Comparison of ENCODE assay signal across 9 cellular contexts in the genomic region with DNA sequence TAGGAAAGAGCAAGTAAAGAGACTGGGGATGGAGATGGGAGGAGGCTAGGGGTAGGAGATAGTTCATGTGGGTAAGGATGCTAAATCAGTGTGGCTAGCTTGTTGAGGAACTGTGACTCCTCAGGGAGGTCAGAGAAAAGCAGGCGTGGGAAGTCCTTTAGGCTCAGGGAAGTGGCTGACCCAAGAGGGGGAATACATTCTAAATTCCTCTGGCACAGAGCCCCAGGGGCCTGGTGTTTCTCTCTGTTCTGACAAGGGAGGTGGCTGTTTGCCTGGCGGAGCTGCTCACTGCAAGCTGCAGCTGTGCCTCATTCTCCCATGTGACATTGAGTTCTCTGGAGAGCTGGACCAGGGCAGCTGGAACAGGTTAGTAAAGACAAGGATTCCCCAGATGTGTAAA.
DNase-seq lines count a peak whose midpoint lies in the region; ATAC-seq and TF ChIP-seq lines count a peak whose summit lies in the region.
"Had no signal": no experiment of that assay in that cellular context is flagged by ENCODE, and none has a peak within 500 bp of the region (broad histone marks: within the 10 kb centered on the region; RNA-seq: fewer than 3 reads in every experiment).

No MANE protein-coding gene starts in this region.

- BruUV-seq in PC-3 (replicated peaks; lab: Mats Ljungman, UMichigan): TSS peak; percentile 51

- H3K9me3 ChIP-seq in PC-3 (ENCODE audit: low read length) (no peaks in the 10 kb centered on the region), esophagus muscularis mucosa (no peaks in the 10 kb centered on the region)
- H3K9me3 ChIP-seq in naive thymus-derived CD4-positive, alpha-beta T cell (ENCODE audit: control insufficient read depth in 2 of 3, low read length in 3 of 3): no peaks in the 10 kb centered on the region

- DNase-seq in AG10803 (ENCODE audit: low read depth): peak; percentile 97
- DNase-seq in PC-3: no peak
- DNase-seq in esophagus muscularis mucosa (ENCODE audit: extremely low spot score): peak; percentile 96
- no peak for DNase-seq in naive thymus-derived CD4-positive, alpha-beta T cell
- no peak for DNase-seq in NCI-H526 treated with DMSO at 0.1 percent for 48 hours (lab: John Stamatoyannopoulos, UW)
- DNase-seq in NCI-H446 (lab: John Stamatoyannopoulos, UW): no peak
- no peak for DNase-seq in activated CD4-positive, CD25-positive, alpha-beta regulatory T cell (lab: John Stamatoyannopoulos, UW)
- no peak for DNase-seq in NCI-H1092 treated with DMSO at 0.1 percent for 48 hours (lab: John Stamatoyannopoulos, UW)
- DNase-seq: cortex of kidney had no signal

- H3K4me2 ChIP-seq in PC-3 (ENCODE audit: low read length): peak overlapping the region; percentile 77

- H3K27ac ChIP-seq in PC-3 (ENCODE audit: low read length) (peak overlapping the region; percentile 75), esophagus muscularis mucosa (replicated peaks in 1 of 4) (peak overlapping the region; percentile 64 to 71 (median 67))
- peak overlapping the region; percentile 48 for H3K27ac ChIP-seq in naive thymus-derived CD4-positive, alpha-beta T cell (ENCODE audit: low read depth, low read length)

- no peak for ATAC-seq in PC-3
- no peak for ATAC-seq in naive thymus-derived CD4-positive, alpha-beta T cell

- no peaks in the 10 kb centered on the region for H4K20me1 ChIP-seq in PC-3 (ENCODE audit: low read length)

- peak overlapping the region in 7 of 10 donors; percentile 22 to 84 (median 75) for H3K4me3 Mint-ChIP-seq in naive thymus-derived CD4-positive, alpha-beta T cell

- H3K9me2 ChIP-seq in PC-3 (replicated peaks; ENCODE audit: low read length): no peaks in the 10 kb centered on the region

- H3K4me3 ChIP-seq in AG10803 (ENCODE audit: low read length): no peak overlapping the region
- H3K4me3 ChIP-seq in PC-3 (ENCODE audit: low read length): no peak overlapping the region
- no peak overlapping the region for H3K4me3 ChIP-seq in esophagus muscularis mucosa
- H3K4me3 ChIP-seq in naive thymus-derived CD4-positive, alpha-beta T cell (ENCODE audit: low read length): no peak overlapping the region

- TF ChIP-seq EP300 in esophagus muscularis mucosa (IDR thresholded peaks at IDR 0.05): no peak

- H3K36me3 ChIP-seq in PC-3 (ENCODE audit: low read depth, low read length): no peaks in the 10 kb centered on the region
- no peaks in the 10 kb centered on the region for H3K36me3 ChIP-seq in esophagus muscularis mucosa
- no peaks in the 10 kb centered on the region for H3K36me3 ChIP-seq in naive thymus-derived CD4-positive, alpha-beta T cell (ENCODE audit: control insufficient read depth in 2 of 3, insufficient read depth in 3 of 3, low read length in 3 of 3)

- 24% methylated on average over 2 of the region's 2 CpGs for WGBS in esophagus muscularis mucosa

- H3K9me3 Mint-ChIP-seq in naive thymus-derived CD4-positive, alpha-beta T cell: peaks cover 0 to 17% (median 4%) of the 10 kb centered on the region in 11 donors

- H3F3A ChIP-seq in PC-3 (ENCODE audit: low read length, unreplicated experiment): peaks cover 6% of the 10 kb centered on the region

- peaks cover 7% of the 10 kb centered on the region; the same call in 1 of the 2 replicates for H3K79me2 ChIP-seq in PC-3 (ENCODE audit: low read length)

- H3K27me3 ChIP-seq in PC-3 (ENCODE audit: low read length) (no peaks in the 10 kb centered on the region), esophagus muscularis mucosa (no peaks in the 10 kb centered on the region)
- no peaks in the 10 kb centered on the region for H3K27me3 ChIP-seq in naive thymus-derived CD4-positive, alpha-beta T cell (ENCODE audit: control insufficient read depth in 2 of 2, insufficient read depth in 2 of 2, low read length in 2 of 2)

- TF ChIP-seq CTCF in AG10803 (conservative IDR thresholded peaks at IDR 0.05; ENCODE audit: low read length) (no peak), PC-3 (conservative IDR thresholded peaks at IDR 0.05; ENCODE audit: low read depth, low read length) (no peak), esophagus muscularis mucosa (IDR thresholded peaks at IDR 0.05) (no peak)

- POLR2A ChIA-PET in PC-3 (lab: Charles Lee; ENCODE audit: unreplicated experiment): interaction anchor here (1.1 kb wide), 2 partner anchors 24 to 29 kb away, joined by 3 to 7 read pairs; no protein-coding TSS in a partner anchor
- POLR2A ChIA-PET in naive thymus-derived CD4-positive, alpha-beta T cell (lab: Charles Lee): interaction anchor here (0.6 to 2.5 kb wide), 5 partner anchors 22 to 153 kb away, joined by 3 to 8 read pairs (median 7); no protein-coding TSS in a partner anchor

- no peaks in the 10 kb centered on the region for H3K27me3 Mint-ChIP-seq in naive thymus-derived CD4-positive, alpha-beta T cell

- CTCF ChIA-PET in PC-3 (lab: Charles Lee): no interaction called here
- CTCF ChIA-PET in naive thymus-derived CD4-positive, alpha-beta T cell (lab: Charles Lee): interaction anchor here (0.6 to 1.1 kb wide), 2 partner anchors 70 to 554 kb away, joined by 3 to 5 read pairs; no protein-coding TSS in a partner anchor

- peak overlapping the region; percentile 4; the same call in 1 of the 2 replicates for H3K9ac ChIP-seq in PC-3 (ENCODE audit: low read length)

- H3K4me1 ChIP-seq in PC-3 (ENCODE audit: insufficient read depth, low read length): peaks cover 36% of the 10 kb centered on the region
- H3K4me1 ChIP-seq in esophagus muscularis mucosa: peaks cover 37 to 45% (median 41%) of the 10 kb centered on the region in 4 donors
- peaks cover 7 to 19% of the 10 kb centered on the region in 2 donors for H3K4me1 ChIP-seq in naive thymus-derived CD4-positive, alpha-beta T cell (ENCODE audit: control insufficient read depth in 2 of 2, insufficient read depth in 2 of 2, low read length in 2 of 2)

- peaks cover 19 to 51% (median 40%) of the 10 kb centered on the region in 7 donors for H3K4me1 Mint-ChIP-seq in naive thymus-derived CD4-positive, alpha-beta T cell

- no peak overlapping the region for H2AFZ ChIP-seq in PC-3 (ENCODE audit: low read length)

- intact Hi-C loops in PC-3 (cut with micrococcal nuclease): loop anchor here (1.0 kb wide), 2 partner anchors 24 to 51 kb away; no protein-coding TSS in a partner anchor
- intact Hi-C loops in esophagus muscularis mucosa (cut with DNase I): loop anchor here (10.0 kb wide), 1 partner anchor 140 kb away; no protein-coding TSS in a partner anchor
- intact Hi-C loops in naive thymus-derived CD4-positive, alpha-beta T cell (cut with micrococcal nuclease): loop anchor here (1.0 to 10.0 kb wide), 12 partner anchors 8 to 1360 kb away; a partner anchor contains a TSS

- no peak for TF ChIP-seq POLR2A in esophagus muscularis mucosa (IDR thresholded peaks at IDR 0.05; ENCODE audit: low read depth)

- peaks cover 0 to 66% (median under 1%) of the 10 kb centered on the region in 5 donors for H3K36me3 Mint-ChIP-seq in naive thymus-derived CD4-positive, alpha-beta T cell

- peak overlapping the region; percentile 83 to 97 (median 90) for H3K27ac Mint-ChIP-seq in naive thymus-derived CD4-positive, alpha-beta T cell

Comparison
In these comparisons a context has a peak if more than half of its experiments do, and no peak if none do; other contexts are left out.
1. DNase-seq: peak in AG10803 (single experiment) and esophagus muscularis mucosa (single experiment); none in PC-3 (single experiment), naive thymus-derived CD4-positive, alpha-beta T cell (0 of 9), NCI-H526 treated with DMSO at 0.1 percent for 48 hours (single experiment), NCI-H446 (0 of 2), activated CD4-positive, CD25-positive, alpha-beta regulatory T cell (0 of 4) and NCI-H1092 treated with DMSO at 0.1 percent for 48 hours (single experiment).
2. Peak in every context shown above with its lines, with median percentiles within 50 percentile points of each other: H3K27ac ChIP-seq.